Comparison of ENCODE assay signal across 8 cellular contexts in genomic region chr14:96502621-96503251, GRCh38. TPM values are rescaled to one million over a fixed set of nuclear protein-coding genes. Genes with fewer than 3 reads are reported as not detected.
A peak's percentile ranks its signal among the peaks of the same experiment; 100 is the strongest.
DNase-seq lines count a peak whose midpoint lies in the region; ATAC-seq and TF ChIP-seq lines count a peak whose summit lies in the region.

No MANE protein-coding gene starts in this region.

- CTCF ChIA-PET in activated CD8-positive, alpha-beta memory T cell treated with anti-CD3 and anti-CD28 coated beads, Interleukin-2, amount 10 ng/mL, durations not matched to agents 7 days and 5 days (lab: Charles Lee) = no interaction called here
- CTCF ChIA-PET in activated CD4-positive, alpha-beta memory T cell treated with anti-CD3 and anti-CD28 coated beads, Interleukin-2, amount 10 ng/mL, durations not matched to agents 7 days and 5 days (lab: Charles Lee) = no interaction called here

- H3K36me3 Mint-ChIP-seq in activated CD8-positive, alpha-beta memory T cell treated with anti-CD3 and anti-CD28 coated beads, Interleukin-2, amount 10 ng/mL, durations not matched to agents 7 days and 5 days = peaks cover 25% of the 10 kb centered on the region
- peaks cover 32% of the 10 kb centered on the region for H3K36me3 Mint-ChIP-seq in activated CD4-positive, alpha-beta memory T cell treated with anti-CD3 and anti-CD28 coated beads, Interleukin-2, amount 10 ng/mL, durations not matched to agents 7 days and 5 days (ENCODE audit: low read depth)
- H3K36me3 Mint-ChIP-seq in natural killer cell = no peaks in the 10 kb centered on the region

- POLR2A ChIA-PET in activated CD4-positive, alpha-beta memory T cell treated with anti-CD3 and anti-CD28 coated beads, Interleukin-2, amount 10 ng/mL, durations not matched to agents 7 days and 5 days (lab: Charles Lee) = interaction anchor here (0.6 to 1.5 kb wide), 6 partner anchors 9 to 295 kb away, joined by 3 to 5 read pairs (median 4); partner anchors contain the start of gene VRK1

- intact Hi-C loops in natural killer cell (cut with micrococcal nuclease) = loop anchor here (5.0 kb wide), 1 partner anchor 295 kb away; the partner anchor contains the start of gene VRK1
- intact Hi-C loops in thyroid gland (cut with DNase I) = no loop called here

- peak overlapping the region; percentile 81 to 100 (median 96) for H3K27ac ChIP-seq in thyroid gland

- H3K27ac Mint-ChIP-seq in activated CD8-positive, alpha-beta memory T cell treated with anti-CD3 and anti-CD28 coated beads, Interleukin-2, amount 10 ng/mL, durations not matched to agents 7 days and 5 days = peak overlapping the region; percentile 97
- peak overlapping the region; percentile 91 for H3K27ac Mint-ChIP-seq in activated CD4-positive, alpha-beta memory T cell treated with anti-CD3 and anti-CD28 coated beads, Interleukin-2, amount 10 ng/mL, durations not matched to agents 7 days and 5 days
- H3K27ac Mint-ChIP-seq in natural killer cell = peak overlapping the region; percentile 90 to 99

- H3K36me3 ChIP-seq in MG63 (no peaks in the 10 kb centered on the region; the same call in 1 of the 2 replicates), thyroid gland (no peaks in the 10 kb centered on the region)

- peak; percentile 43 for ATAC-seq in activated CD8-positive, alpha-beta memory T cell treated with anti-CD3 and anti-CD28 coated beads, Interleukin-2, amount 10 ng/mL, durations not matched to agents 7 days and 5 days
- ATAC-seq in natural killer cell = peak; percentile 35 to 66 (median 43)

- WGBS in thyroid gland, 2 donors = 0 to 1% methylated on average over 40 to 44 of the region's 46 CpGs

- no peaks in the 10 kb centered on the region for H3K9me3 Mint-ChIP-seq in activated CD8-positive, alpha-beta memory T cell treated with anti-CD3 and anti-CD28 coated beads, Interleukin-2, amount 10 ng/mL, durations not matched to agents 7 days and 5 days (ENCODE audit: low read depth)
- H3K9me3 Mint-ChIP-seq in activated CD4-positive, alpha-beta memory T cell treated with anti-CD3 and anti-CD28 coated beads, Interleukin-2, amount 10 ng/mL, durations not matched to agents 7 days and 5 days = no peaks in the 10 kb centered on the region
- H3K9me3 Mint-ChIP-seq in natural killer cell = no peaks in the 10 kb centered on the region

- peak overlapping the region; percentile 74 for H3K4me3 ChIP-seq in MG63
- H3K4me3 ChIP-seq in thyroid gland (replicated peaks in 1 of 3) = peak overlapping the region; percentile 80 to 98 (median 92)

- TF ChIP-seq CTCF in natural killer cell (IDR thresholded peaks at IDR 0.05) = no peak
- TF ChIP-seq CTCF in thyroid gland (IDR thresholded peaks at IDR 0.05) = no peak

- H3K4me1 Mint-ChIP-seq in activated CD8-positive, alpha-beta memory T cell treated with anti-CD3 and anti-CD28 coated beads, Interleukin-2, amount 10 ng/mL, durations not matched to agents 7 days and 5 days = peaks cover 42% of the 10 kb centered on the region
- H3K4me1 Mint-ChIP-seq in activated CD4-positive, alpha-beta memory T cell treated with anti-CD3 and anti-CD28 coated beads, Interleukin-2, amount 10 ng/mL, durations not matched to agents 7 days and 5 days = peaks cover 47% of the 10 kb centered on the region
- peaks cover 41 to 58% of the 10 kb centered on the region in 2 donors for H3K4me1 Mint-ChIP-seq in natural killer cell

- H3K27me3 Mint-ChIP-seq in activated CD8-positive, alpha-beta memory T cell treated with anti-CD3 and anti-CD28 coated beads, Interleukin-2, amount 10 ng/mL, durations not matched to agents 7 days and 5 days = peaks cover 8% of the 10 kb centered on the region
- H3K27me3 Mint-ChIP-seq in activated CD4-positive, alpha-beta memory T cell treated with anti-CD3 and anti-CD28 coated beads, Interleukin-2, amount 10 ng/mL, durations not matched to agents 7 days and 5 days = peaks cover 9% of the 10 kb centered on the region
- peaks cover 13% of the 10 kb centered on the region in 2 donors for H3K27me3 Mint-ChIP-seq in natural killer cell (ENCODE audit: low read depth in 2 of 2)

- no peaks in the 10 kb centered on the region for H3K9me3 ChIP-seq in MG63
- H3K9me3 ChIP-seq in thyroid gland = no peaks in the 10 kb centered on the region

- H3K4me3 Mint-ChIP-seq in activated CD8-positive, alpha-beta memory T cell treated with anti-CD3 and anti-CD28 coated beads, Interleukin-2, amount 10 ng/mL, durations not matched to agents 7 days and 5 days = peak overlapping the region; percentile 99
- peak overlapping the region; percentile 96 for H3K4me3 Mint-ChIP-seq in activated CD4-positive, alpha-beta memory T cell treated with anti-CD3 and anti-CD28 coated beads, Interleukin-2, amount 10 ng/mL, durations not matched to agents 7 days and 5 days
- H3K4me3 Mint-ChIP-seq in natural killer cell = peak overlapping the region; percentile 90

- DNase-seq in activated CD8-positive, alpha-beta memory T cell treated with anti-CD3 and anti-CD28 coated beads, Interleukin-2, amount 10 ng/mL, durations not matched to agents 7 days and 5 days = peak; percentile 70
- no peak for DNase-seq in activated CD8-positive, alpha-beta memory T cell treated with anti-CD3 and anti-CD28 coated beads for 24 hours
- DNase-seq in HCEC 1CT (peak; percentile 39), MG63 (peak; percentile 33), fibroblast of the conjunctiva (ENCODE audit: low read depth) (peak; percentile 3), natural killer cell (no peak), thyroid gland (peak; percentile 53 to 54)
- peak; percentile 34 for DNase-seq in activated CD4-positive, alpha-beta memory T cell treated with anti-CD3 and anti-CD28 coated beads, Interleukin-2, amount 10 ng/mL, durations not matched to agents 7 days and 5 days

- H3K27me3 ChIP-seq in MG63 = no peaks in the 10 kb centered on the region
- no peaks in the 10 kb centered on the region for H3K27me3 ChIP-seq in thyroid gland

- TF ChIP-seq POLR2A in thyroid gland (IDR thresholded peaks at IDR 0.05) = no peak

- peaks cover 24 to 30% of the 10 kb centered on the region in 2 donors for H3K4me1 ChIP-seq in thyroid gland

RNA-seq across cellular contexts. Expression of gene PAPOLA, which starts 0.6 kb away (rescaled TPM):
- total RNA-seq in activated CD8-positive, alpha-beta memory T cell treated with anti-CD3 and anti-CD28 coated beads, Interleukin-2, amount 10 ng/mL, durations not matched to agents 7 days and 5 days = 100 to 1,000 TPM; 156 to 189 TPM
- total RNA-seq in MG63 (2014; rRNA removed; shearing (Covaris generic); ENCODE audit: low replicate concordance) = 87.4 and 144 TPM in 2 replicates
- total RNA-seq in activated CD4-positive, alpha-beta memory T cell treated with anti-CD3 and anti-CD28 coated beads, Interleukin-2, amount 10 ng/mL, durations not matched to agents 7 days and 5 days = 100 to 1,000 TPM; 164 to 173 TPM
- total RNA-seq in natural killer cell = 100 to 1,000 TPM; 200 to 225 (median 224) TPM
- 100 to 1,000 TPM; 171 to 234 (median 174) TPM for total RNA-seq in thyroid gland

Comparison
In these comparisons a context has a peak if more than half of its experiments do, and no peak if none do; other contexts are left out.
1. DNase-seq: peak in activated CD8-positive, alpha-beta memory T cell treated with anti-CD3 and anti-CD28 coated beads, Interleukin-2, amount 10 ng/mL, durations not matched to agents 7 days and 5 days (single experiment), HCEC 1CT (single experiment), MG63 (single experiment), activated CD4-positive, alpha-beta memory T cell treated with anti-CD3 and anti-CD28 coated beads, Interleukin-2, amount 10 ng/mL, durations not matched to agents 7 days and 5 days (single experiment), fibroblast of the conjunctiva (single experiment) and thyroid gland (2 of 2); none in activated CD8-positive, alpha-beta memory T cell treated with anti-CD3 and anti-CD28 coated beads for 24 hours (single experiment) and natural killer cell (single experiment).
2. Peak in every context shown above with its lines, with median percentiles within 50 percentile points of each other: H3K27ac Mint-ChIP-seq and H3K4me3 Mint-ChIP-seq.